Comparison of ENCODE assay signal across 18 cellular contexts in genomic region chr17:81390436-81391214, GRCh38. TPM values are rescaled to one million over a fixed set of nuclear protein-coding genes. Genes with fewer than 3 reads are reported as not detected.
DNase-seq lines count a peak whose midpoint lies in the region; ATAC-seq, FAIRE-seq and TF ChIP-seq lines count a peak whose summit lies in the region.
"Had no signal": no experiment of that assay in that cellular context is flagged by ENCODE, and none has a peak within 500 bp of the region (broad histone marks: within the 10 kb centered on the region; RNA-seq: fewer than 3 reads in every experiment).

No MANE protein-coding gene starts in this region.

- TF ChIP-seq CTCF in HCT116 (IDR thresholded peaks at IDR 0.05 in 2 of 3, conservative IDR thresholded peaks at IDR 0.05 in 1 of 3; ENCODE audit: borderline replicate concordance in 1 of 3, insufficient read depth in 1 of 3, low read depth in 2 of 3, low read length in 2 of 3) (no peak), K562 (IDR thresholded peaks at IDR 0.05 in 2 of 3, conservative IDR thresholded peaks at IDR 0.05 in 1 of 3; ENCODE audit: insufficient read depth in 2 of 3, low read depth in 1 of 3, low read length in 3 of 3) (no peak), stomach (IDR thresholded peaks at IDR 0.05) (no peak)

- no peaks in the 10 kb centered on the region for H3K27me3 ChIP-seq in HCT116 (ENCODE audit: insufficient read depth, low read length)
- no peaks in the 10 kb centered on the region for H3K27me3 ChIP-seq in K562 (ENCODE audit: control insufficient read depth in 2 of 2, insufficient read depth in 2 of 2, low read length in 2 of 2)
- peaks cover 0 to 53% (median 9%) of the 10 kb centered on the region in 3 donors for H3K27me3 ChIP-seq in stomach

- no peak for TF ChIP-seq EP300 in K562 (IDR thresholded peaks at IDR 0.05; ENCODE audit: low read length)
- TF ChIP-seq EP300 in stomach (IDR thresholded peaks at IDR 0.05) = no peak

- TF ChIP-seq RAD21 in HCT116 (IDR thresholded peaks at IDR 0.05; ENCODE audit: low read depth) (no peak), K562 (CRISPR knock-in tag; conservative IDR thresholded peaks at IDR 0.05 in 1 of 2, IDR thresholded peaks at IDR 0.05 in 1 of 2) (no peak)

- peaks cover 24% of the 10 kb centered on the region for H3K4me1 Mint-ChIP-seq in activated T-cell treated with anti-CD3 and anti-CD28 coated beads, Interleukin-2, amount 50 U/mL, for 24 hours (ENCODE audit: low read depth)

- no peak overlapping the region for H3K27ac Mint-ChIP-seq in activated T-cell treated with anti-CD3 and anti-CD28 coated beads, Interleukin-2, amount 50 U/mL, for 24 hours

- H3K9me3 Mint-ChIP-seq in activated T-cell treated with anti-CD3 and anti-CD28 coated beads, Interleukin-2, amount 50 U/mL, for 24 hours = no peaks in the 10 kb centered on the region
- H3K9me3 Mint-ChIP-seq: activated T-helper 1 cell treated with anti-CD3 and anti-CD28 coated beads, Interleukin-12 subunit alpha, Interleukin-12 subunit beta, Interleukin-2, Interleukin-4 antibody, amounts not matched to agents 30 ng/mL and 10 ng/mL and 1 ng/mL, durations not matched to agents 14 hours and 24 hours and 36 hours had no signal

- FAIRE-seq in K562 (lab: Jason Lieb, UNC) = no peak
- FAIRE-seq: keratinocyte had no signal

- in situ Hi-C loops in K562 (cut with MboI) = loop anchor here (5.0 kb wide), 1 partner anchor 92 kb away; no protein-coding TSS in a partner anchor

- 78% methylated on average over 22 of the region's 22 CpGs for WGBS in K562 (ENCODE audit: insufficient coverage, low coverage, missing lambda C conversion rate)
- WGBS in mesodermal cell (ENCODE audit: insufficient coverage in 2 of 2), 2 experiments = 54 to 66% methylated on average over 7 to 12 of the region's 22 CpGs
- WGBS in stomach, 5 donors = 77 to 87% (median 82%) methylated on average over 22 of the region's 22 CpGs

- no peaks in the 10 kb centered on the region for H3K9me2 ChIP-seq in HCT116 (ENCODE audit: insufficient read depth)

- BruUV-seq in HCT116 (replicated peaks; lab: Mats Ljungman, UMichigan) (no TSS peak), K562 (replicated peaks; lab: Mats Ljungman, UMichigan) (no TSS peak)

- intact Hi-C loops in HCT116 (cut with micrococcal nuclease) (no loop called here), K562 (cut with micrococcal nuclease) (no loop called here), stomach (cut with DNase I; ENCODE audit: low total_unique reads) (no loop called here)

- no peak overlapping the region for H3K4me3 ChIP-seq in HCT116 (replicated peaks in 1 of 2; ENCODE audit: low read depth in 1 of 2, low read length in 2 of 2)
- no peak overlapping the region for H3K4me3 ChIP-seq in K562
- peak overlapping the region; percentile 2 for H3K4me3 ChIP-seq in mesodermal cell (ENCODE audit: extremely low read depth, insufficient read depth, low read length, poor library complexity, severe bottlenecking)
- no peak overlapping the region for H3K4me3 ChIP-seq in stomach
- H3K4me3 ChIP-seq: PC-9 had no signal

- H3K79me2 ChIP-seq in HCT116 (ENCODE audit: insufficient read depth, low read length) = peaks cover 21% of the 10 kb centered on the region
- H3K79me2 ChIP-seq in K562 (ENCODE audit: control insufficient read depth, insufficient read depth, low read length) = peaks cover 26% of the 10 kb centered on the region

- H3K4me2 ChIP-seq in HCT116 (ENCODE audit: low read length) (no peak overlapping the region), K562 (ENCODE audit: insufficient read depth, low read length) (no peak overlapping the region)
- H3K4me2 ChIP-seq: PC-9 had no signal

- H4K20me1 ChIP-seq in HCT116 (ENCODE audit: insufficient read depth) (no peaks in the 10 kb centered on the region), K562 (replicated peaks; ENCODE audit: control insufficient read depth, insufficient read depth, low read length) (no peaks in the 10 kb centered on the region; the same call in 1 of the 2 replicates)

- no peaks in the 10 kb centered on the region for H3K36me3 Mint-ChIP-seq in activated T-cell treated with anti-CD3 and anti-CD28 coated beads, Interleukin-2, amount 50 U/mL, for 24 hours (ENCODE audit: low read depth)

- POLR2A ChIA-PET in HCT116 (lab: Charles Lee) (interaction anchor here (2.2 kb wide), 1 partner anchor 25 kb away, joined by 8 read pairs; no protein-coding TSS in a partner anchor), K562 (lab: Yijun Ruan, JAX) (interaction anchor here (0.6 kb wide), 1 partner anchor 9 kb away, joined by 3 read pairs; no protein-coding TSS in a partner anchor)

- H3K36me3 ChIP-seq in HCT116 (ENCODE audit: control insufficient read depth in 1 of 2, insufficient read depth in 2 of 2, low read length in 2 of 2) = peaks cover 2 to 4% of the 10 kb centered on the region in 2 experiments; a peak in 2 of 4 replicates
- peaks cover 9% of the 10 kb centered on the region; the same call in 2 of the 3 replicates for H3K36me3 ChIP-seq in K562 (ENCODE audit: control insufficient read depth, insufficient read depth, low read length)
- peaks cover 8% of the 10 kb centered on the region for H3K36me3 ChIP-seq in mesodermal cell (ENCODE audit: control insufficient read depth, insufficient read depth, low read length)
- H3K36me3 ChIP-seq in stomach = no peaks in the 10 kb centered on the region
- H3K36me3 ChIP-seq: BE2C had no signal

- H3K9ac ChIP-seq in HCT116 (ENCODE audit: low read length) = no peak overlapping the region
- peak overlapping the region in 1 of 2 experiments; percentile 85; a peak in 2 of 4 replicates for H3K9ac ChIP-seq in K562 (ENCODE audit: insufficient read depth in 1 of 2, low read depth in 2 of 2, low read length in 2 of 2)

- TF ChIP-seq POLR2A in HCT116 (IDR thresholded peaks at IDR 0.05; ENCODE audit: borderline replicate concordance, extremely low read depth, insufficient read depth, insufficient read length) = no peak
- 0 out of 2 replicates have a peak, but pooled peaks have one; percentile 18 for TF ChIP-seq POLR2A in K562 (conservative IDR thresholded peaks at IDR 0.05)
- TF ChIP-seq POLR2A in stomach (IDR thresholded peaks at IDR 0.05) = no peak

- H3K4me1 ChIP-seq in HCT116 (ENCODE audit: control insufficient read depth in 1 of 2, insufficient read depth in 2 of 2, low read length in 2 of 2) = peaks cover 53 to 77% of the 10 kb centered on the region in 2 experiments
- H3K4me1 ChIP-seq in K562 (replicated peaks in 1 of 2; ENCODE audit: control insufficient read depth in 2 of 2, insufficient read depth in 2 of 2, low read length in 2 of 2) = peaks cover 30 to 93% of the 10 kb centered on the region in 2 experiments
- peaks cover 61% of the 10 kb centered on the region for H3K4me1 ChIP-seq in mesodermal cell (ENCODE audit: control insufficient read depth, insufficient read depth, low read length, poor library complexity, severe bottlenecking)
- H3K4me1 ChIP-seq in stomach = peaks cover 59 to 84% (median 77%) of the 10 kb centered on the region in 4 donors
- H3K4me1 ChIP-seq: foreskin keratinocyte had no signal

- H3K27me3 Mint-ChIP-seq in activated T-cell treated with anti-CD3 and anti-CD28 coated beads, Interleukin-2, amount 50 U/mL, for 24 hours = peaks cover 78% of the 10 kb centered on the region

- DNase-seq in HCT116 (ENCODE audit: low read depth, low spot score) (no peak), K562 (ENCODE audit: extremely low read depth in 1 of 4, low spot score in 3 of 4) (no peak), stomach (no peak), D341Med (ENCODE audit: low spot score) (no peak)
- DNase-seq in activated T-cell treated with anti-CD3 and anti-CD28 coated beads, Interleukin-2, amount 50 U/mL, for 24 hours = no peak
- DNase-seq: activated CD4-positive, alpha-beta T cell treated with anti-CD3 and anti-CD28 coated beads for 4 hours; aorta; BE2C; DND-41; effector CD4-positive, alpha-beta T cell; foreskin keratinocyte; PC-9; T-helper 2 cell had no signal

- H3K27ac ChIP-seq in HCT116 (ENCODE audit: low read depth, low read length) = peak overlapping the region; percentile 11; the same call in 1 of the 2 replicates
- H3K27ac ChIP-seq in K562 (ENCODE audit: extremely low read depth, low read depth, low read length) = no peak overlapping the region
- peak overlapping the region; percentile 62 for H3K27ac ChIP-seq in mesodermal cell (ENCODE audit: low read depth, low read length, severe bottlenecking)
- H3K27ac ChIP-seq in stomach = peak overlapping the region in 4 of 5 donors; percentile 95 to 99 (median 99)
- H3K27ac ChIP-seq: foreskin keratinocyte, PC-9 had no signal

- no peak overlapping the region for H3K4me3 Mint-ChIP-seq in activated T-cell treated with anti-CD3 and anti-CD28 coated beads, Interleukin-2, amount 50 U/mL, for 24 hours
- H3K4me3 Mint-ChIP-seq: activated T-helper 1 cell treated with anti-CD3 and anti-CD28 coated beads, Interleukin-12 subunit alpha, Interleukin-12 subunit beta, Interleukin-2, Interleukin-4 antibody, amounts not matched to agents 30 ng/mL and 10 ng/mL and 1 ng/mL, durations not matched to agents 14 hours and 24 hours and 36 hours had no signal

- ATAC-seq in HCT116 = no peak
- no peak for ATAC-seq in K562
- no peak for ATAC-seq in HG03159 (IDR thresholded peaks at IDR 0.05; ENCODE audit: unreplicated experiment)
- ATAC-seq in GM18517 (IDR thresholded peaks at IDR 0.05; ENCODE audit: unreplicated experiment) = no peak
- ATAC-seq: foreskin keratinocyte had no signal

- no peak overlapping the region for H2AFZ ChIP-seq in HCT116 (ENCODE audit: low read depth, low read length, poor library complexity, severe bottlenecking)
- no peak overlapping the region for H2AFZ ChIP-seq in K562 (ENCODE audit: low read depth, low read length)
- H2AFZ ChIP-seq: PC-9 had no signal

- no peaks in the 10 kb centered on the region for H3K9me1 ChIP-seq in K562 (ENCODE audit: control insufficient read depth, insufficient read depth, low read length)

- H3K9me3 ChIP-seq in HCT116 (ENCODE audit: control insufficient read depth in 1 of 2, insufficient read depth in 1 of 2, low read depth in 1 of 2, low read length in 2 of 2) (no peaks in the 10 kb centered on the region), K562 (replicated peaks; ENCODE audit: control insufficient read depth, insufficient read depth, low read depth, low read length) (no peaks in the 10 kb centered on the region), mesodermal cell (ENCODE audit: control insufficient read depth, low read length) (no peaks in the 10 kb centered on the region), stomach (no peaks in the 10 kb centered on the region)
- H3K9me3 ChIP-seq: BE2C had no signal

- CTCF ChIA-PET in HCT116 (lab: Charles Lee) (interaction anchor here (1.1 kb wide), 1 partner anchor 39 kb away, joined by 3 read pairs; no protein-coding TSS in a partner anchor), K562 (lab: Yijun Ruan, JAX; ENCODE audit: low intra/inter-chr PET ratio) (no interaction called here)

- RAD21 ChIA-PET in HCT116 (lab: Charles Lee; ENCODE audit: low non-redundant PET in 1 of 2, low total read pairs in 2 of 2, uncharacterized antibody in 2 of 2, unreplicated experiment in 2 of 2) = no interaction called here

RNA-seq across cellular contexts. Expression of gene BAHCC1, which starts 4.6 kb away (rescaled TPM):
- total RNA-seq in HCT116 (2021; ENCODE audit: unreplicated experiment) = 45.2 TPM
- polyA plus RNA-seq in HCT116 (2012) = 16.1 and 18.2 TPM in 2 replicates
- 32.5 and 87.9 TPM in 2 replicates for total RNA-seq in K562 (2011; cell fraction: chromatin; rRNA removed; ENCODE audit: low replicate concordance)
- 48.6 and 57.5 TPM in 2 replicates for total RNA-seq in K562 (2011; cell fraction: nucleolus; rRNA removed)
- 39.0 and 40.6 TPM in 2 replicates for total RNA-seq in K562 (2011; cell fraction: nucleoplasm; rRNA removed)
- total RNA-seq in K562 (2014; rRNA removed) = 11.1 and 13.9 TPM in 2 replicates
- total RNA-seq in K562 (2014; rRNA removed; fragmentation: Illumina TruSeq; extraction: Trizol) = 2.1 and 2.6 TPM in 2 replicates
- total RNA-seq in K562 (2015; rRNA removed; fragmentation: Illumina TruSeq; extraction: Trizol) = 5.0 and 6.5 TPM in 2 replicates
- total RNA-seq in K562 (2021) = 20.8 and 26.9 TPM in 2 replicates
- 4.4 and 11.8 TPM in 2 replicates for polyA plus RNA-seq in K562 (2011; rRNA removed)
- polyA plus RNA-seq in K562 (2011; cell fraction: cytosol; rRNA removed) = 8.6 and 8.8 TPM in 2 replicates
- 112 and 139 TPM in 2 replicates for polyA plus RNA-seq in K562 (2011; cell fraction: nucleus; rRNA removed)
- 14.4 and 22.5 TPM in 2 replicates for polyA plus RNA-seq in K562 (2012)
- 5.5 and 6.8 TPM in 2 replicates for polyA plus RNA-seq in K562 (2014; fragmentation: Illumina TruSeq; extraction: Trizol)
- under 1 TPM; 0.14 to 0.24 TPM for polyA plus RNA-seq in K562 (2014; fragmentation: Nextera tagmentation; extraction: Ambion mirVana)
- polyA plus RNA-seq in K562 (2014; rRNA removed) = 17.2 and 23.3 TPM in 2 replicates
- 0.72 and 2.7 TPM in 2 replicates for polyA minus RNA-seq in K562 (2011; rRNA and poly(A)+ RNA removed)
- polyA minus RNA-seq in K562 (2011; cell fraction: cytosol; rRNA and poly(A)+ RNA removed) = 6.8 and 8.7 TPM in 2 replicates
- 12.7 and 15.3 TPM in 2 replicates for polyA minus RNA-seq in K562 (2011; cell fraction: nucleus; rRNA and poly(A)+ RNA removed)
- polyA plus RNA-seq in mesodermal cell (2013, experiment 1 of 2) = 29.9 TPM
- 21.6 TPM for polyA plus RNA-seq in mesodermal cell (2013, experiment 2 of 2)
- 10 to 100 TPM in 4 of 5 donors, 1 to 10 TPM in 1; 8.6 to 56.2 (median 15.2) TPM for total RNA-seq in stomach
- 1 to 10 TPM; 4.9 to 6.6 (median 5.1) TPM for polyA plus RNA-seq in stomach

Comparison
In these comparisons a context has a peak if more than half of its experiments do, and no peak if none do; other contexts are left out.
1. Of the 22 proteins assayed by ChIP-seq in both K562 and HCT116: peak only in K562: POLR2A, ZBTB33 and ZFX; only in HCT116: none; in both: none; in neither: 19.